ENCODE assay signal across 28 cellular contexts in the genomic region with DNA sequence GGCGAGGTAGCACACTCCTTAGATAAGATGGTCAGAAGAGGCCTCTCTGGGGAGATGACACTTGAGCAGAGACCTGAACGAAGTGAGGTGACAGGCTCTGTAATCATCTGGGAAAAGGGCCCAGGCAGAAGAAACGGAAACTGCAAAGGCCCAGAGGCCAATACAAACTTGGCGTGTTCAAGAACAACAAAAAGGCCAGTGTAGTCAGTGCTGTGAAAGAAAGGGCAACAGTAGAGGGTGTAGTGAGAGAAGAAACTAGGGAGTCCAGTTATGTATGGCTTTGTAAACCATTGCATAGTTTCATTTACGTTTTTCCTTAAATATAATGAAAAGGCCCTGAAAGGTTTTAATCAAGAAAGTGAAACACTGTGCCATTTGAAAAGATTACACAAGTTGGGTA. TPM values are rescaled to one million over a fixed set of nuclear protein-coding genes. Genes with fewer than 3 reads are reported as not detected.
A peak's percentile ranks its signal among the peaks of the same experiment; 100 is the strongest.
DNase-seq lines count a peak whose midpoint lies in the region; ATAC-seq, FAIRE-seq and TF ChIP-seq lines count a peak whose summit lies in the region.
"Had no signal": no experiment of that assay in that cellular context is flagged by ENCODE, and none has a peak within 500 bp of the region (broad histone marks: within the 10 kb centered on the region; RNA-seq: fewer than 3 reads in every experiment).

No MANE protein-coding gene starts in this region.

- CTCF ChIA-PET in Panc1 (lab: Charles Lee) (no interaction called here), endothelial cell of umbilical vein (lab: Charles Lee) (no interaction called here), MCF 10A (lab: Yijun Ruan, JAX) (no interaction called here)

- H3K27me3 ChIP-seq in Panc1 (ENCODE audit: control insufficient read depth, insufficient read depth, low read length), result no peaks in the 10 kb centered on the region
- no peaks in the 10 kb centered on the region for H3K27me3 ChIP-seq in endothelial cell of umbilical vein (ENCODE audit: control insufficient read depth in 2 of 2, insufficient read depth in 2 of 2, low read length in 2 of 2)
- H3K27me3 ChIP-seq in BE2C, result no peaks in the 10 kb centered on the region
- H3K27me3 ChIP-seq: gastrocnemius medialis, tibial artery had no signal

- BruUV-seq in Panc1 (replicated peaks; lab: Mats Ljungman, UMichigan) (no TSS peak), endothelial cell of umbilical vein (replicated peaks; lab: Mats Ljungman, UMichigan) (no TSS peak), MCF 10A (replicated peaks; lab: Mats Ljungman, UMichigan) (no TSS peak)

- no peak overlapping the region for H3K9ac ChIP-seq in endothelial cell of umbilical vein (replicated peaks; ENCODE audit: extremely low read depth, insufficient read depth, low read length)

- H3K9me3 ChIP-seq in Panc1 (ENCODE audit: control insufficient read depth, insufficient read depth, low read depth, low read length), result no peaks in the 10 kb centered on the region
- no peaks in the 10 kb centered on the region for H3K9me3 ChIP-seq in endothelial cell of umbilical vein (replicated peaks; ENCODE audit: control insufficient read depth, insufficient read depth, low read length)
- H3K9me3 ChIP-seq in BE2C, result no peaks in the 10 kb centered on the region
- H3K9me3 ChIP-seq: gastrocnemius medialis, tibial artery had no signal

- intact Hi-C loops in Panc1 (cut with micrococcal nuclease; ENCODE audit: unreplicated experiment) (no loop called here), endothelial cell of umbilical vein (cut with micrococcal nuclease) (no loop called here), MCF 10A (cut with micrococcal nuclease) (loop anchor here (10.0 kb wide), 1 partner anchor 724 kb away; no protein-coding TSS in a partner anchor)

- no peak overlapping the region for H3K4me3 Mint-ChIP-seq in MCF 10A (ENCODE audit: unreplicated experiment)
- H3K4me3 Mint-ChIP-seq: activated B cell treated with CpG ODN at 0.5 μM for 24 hours; activated CD8-positive, alpha-beta memory T cell treated with anti-CD3 and anti-CD28 coated beads, Interleukin-2, amount 10 ng/mL, durations not matched to agents 7 days and 5 days; activated naive CD4-positive, alpha-beta T cell treated with anti-CD3 and anti-CD28 coated beads for 36 hours; activated T-helper 1 cell treated with anti-CD3 and anti-CD28 coated beads, Interleukin-12 subunit alpha, Interleukin-12 subunit beta, Interleukin-2, Interleukin-4 antibody, amounts not matched to agents 30 ng/mL and 10 ng/mL and 1 ng/mL, durations not matched to agents 14 hours and 24 hours and 36 hours; CD4-positive, alpha-beta memory T cell; immature natural killer cell; naive B cell; stimulated activated naive CD8-positive, alpha-beta T cell treated with anti-CD3 and anti-CD28 coated beads, Interleukin-15, Interleukin-2, amounts not matched to agents 100 ng/mL and 50 ng/mL, for 24 hours had no signal

- H3K4me1 ChIP-seq in Panc1 (ENCODE audit: control insufficient read depth, insufficient read depth, low read length) (peaks cover 47% of the 10 kb centered on the region), endothelial cell of umbilical vein (ENCODE audit: control insufficient read depth, extremely low read depth, insufficient read depth, low read length) (peaks cover 43% of the 10 kb centered on the region), BE2C (no peaks in the 10 kb centered on the region)
- H3K4me1 ChIP-seq: gastrocnemius medialis had no signal

- POLR2A ChIA-PET in Panc1 (lab: Charles Lee), result no interaction called here
- POLR2A ChIA-PET in endothelial cell of umbilical vein (lab: Charles Lee), result no interaction called here
- POLR2A ChIA-PET in MCF 10A (lab: Yijun Ruan, JAX), result no interaction called here

- H3K36me3 ChIP-seq in Panc1 (ENCODE audit: control insufficient read depth, insufficient read depth, low read length) (no peaks in the 10 kb centered on the region), endothelial cell of umbilical vein (ENCODE audit: control insufficient read depth in 2 of 2, extremely low read depth in 1 of 2, insufficient read depth in 2 of 2, low read length in 2 of 2) (no peaks in the 10 kb centered on the region), BE2C (no peaks in the 10 kb centered on the region)
- H3K36me3 ChIP-seq: gastrocnemius medialis, tibial artery had no signal

- no peak overlapping the region for H3K4me3 ChIP-seq in Panc1 (ENCODE audit: low read depth in 2 of 2, low read length in 2 of 2)
- no peak overlapping the region for H3K4me3 ChIP-seq in endothelial cell of umbilical vein (replicated peaks in 1 of 3; ENCODE audit: insufficient read depth in 1 of 3, low read depth in 1 of 3, low read length in 3 of 3)
- no peak overlapping the region for H3K4me3 ChIP-seq in BE2C (ENCODE audit: low read depth, low read length)
- H3K4me3 ChIP-seq: coronary artery, gastrocnemius medialis, PC-9, tibial artery had no signal

- no peaks in the 10 kb centered on the region for H3K9me1 ChIP-seq in endothelial cell of umbilical vein (replicated peaks; ENCODE audit: control insufficient read depth, extremely low read depth, insufficient read depth, low read length)

- ATAC-seq in Panc1 (no peak), GM21619 (IDR thresholded peaks at IDR 0.05; ENCODE audit: unreplicated experiment) (no peak)
- ATAC-seq: activated CD8-positive, alpha-beta memory T cell treated with anti-CD3 and anti-CD28 coated beads, Interleukin-2, amount 10 ng/mL, durations not matched to agents 7 days and 5 days; gastrocnemius medialis; left colon had no signal

- TF ChIP-seq CTCF in Panc1 (IDR thresholded peaks at IDR 0.05) (no peak), endothelial cell of umbilical vein (IDR thresholded peaks at IDR 0.05; ENCODE audit: extremely low read depth in 1 of 2, insufficient read depth in 1 of 2, low read depth in 1 of 2, low read length in 2 of 2) (no peak), MCF 10A (IDR thresholded peaks at IDR 0.05; ENCODE audit: unreplicated experiment) (no peak), BE2C (IDR thresholded peaks at IDR 0.05; ENCODE audit: low read depth, low read length) (no peak)

- H3K27me3 Mint-ChIP-seq in MCF 10A (ENCODE audit: insufficient read depth, unreplicated experiment), result no peaks in the 10 kb centered on the region
- H3K27me3 Mint-ChIP-seq: naive B cell had no signal

- H2AFZ ChIP-seq in endothelial cell of umbilical vein (ENCODE audit: low read depth, low read length), result peak overlapping the region; percentile 9
- H2AFZ ChIP-seq: PC-9 had no signal

- dilution Hi-C loops in endothelial cell of umbilical vein (cut with MboI; ENCODE audit: extremely low pct_ligation_motif_present, low sequenced_read_pairs), result no loop called here

- no peaks in the 10 kb centered on the region for H3K9me3 Mint-ChIP-seq in MCF 10A (ENCODE audit: unreplicated experiment)
- H3K9me3 Mint-ChIP-seq: activated B cell treated with CpG ODN at 0.5 μM for 24 hours; activated naive CD4-positive, alpha-beta T cell treated with anti-CD3 and anti-CD28 coated beads for 36 hours; activated T-helper 1 cell treated with anti-CD3 and anti-CD28 coated beads, Interleukin-12 subunit alpha, Interleukin-12 subunit beta, Interleukin-2, Interleukin-4 antibody, amounts not matched to agents 30 ng/mL and 10 ng/mL and 1 ng/mL, durations not matched to agents 14 hours and 24 hours and 36 hours; CD4-positive, alpha-beta memory T cell; immature natural killer cell; naive B cell; stimulated activated naive CD8-positive, alpha-beta T cell treated with anti-CD3 and anti-CD28 coated beads, Interleukin-15, Interleukin-2, amounts not matched to agents 100 ng/mL and 50 ng/mL, for 24 hours had no signal

- no peak for DNase-seq in GM19239 (ENCODE audit: insufficient read length, low spot score)
- DNase-seq in Panc1 (ENCODE audit: low read depth, low spot score), result no peak
- DNase-seq in endothelial cell of umbilical vein (ENCODE audit: low read depth, low spot score), result peak; percentile 74
- peak; percentile 49 for DNase-seq in putamen (ENCODE audit: low spot score)
- no peak for DNase-seq in MCF 10A (ENCODE audit: unreplicated experiment)
- no peak for DNase-seq in HK-2 (ENCODE audit: unreplicated experiment)
- no peak for DNase-seq in BE2C
- DNase-seq: activated B cell treated with CpG ODN at 0.5 μM for 24 hours; activated CD8-positive, alpha-beta memory T cell treated with anti-CD3 and anti-CD28 coated beads, Interleukin-2, amount 10 ng/mL, durations not matched to agents 7 days and 5 days; activated naive CD4-positive, alpha-beta T cell treated with anti-CD3 and anti-CD28 coated beads for 36 hours; CD4-positive, alpha-beta memory T cell; gastrocnemius medialis; HCEC 1CT; immature natural killer cell; left colon; naive B cell; NCI-H1048; NCI-H187 treated with DMSO at 0.1 percent for 48 hours; NCI-H524; PC-9; SIG-M5; small intestine; SW 1271; tibial artery had no signal

- H3K4me2 ChIP-seq in endothelial cell of umbilical vein (ENCODE audit: insufficient read depth, low read length), result no peak overlapping the region
- H3K4me2 ChIP-seq: PC-9 had no signal

- peaks cover 24% of the 10 kb centered on the region for H3K79me2 ChIP-seq in endothelial cell of umbilical vein (ENCODE audit: control insufficient read depth, insufficient read depth, low read length)

- H3K27ac ChIP-seq in Panc1 (ENCODE audit: low read length), result 0 out of 2 replicates have a peak overlapping the region, but pooled peaks have one; percentile 8
- H3K27ac ChIP-seq in endothelial cell of umbilical vein (ENCODE audit: insufficient read depth, low read depth, low read length), result peak overlapping the region; percentile 28
- H3K27ac ChIP-seq: coronary artery, gastrocnemius medialis, PC-9, tibial artery had no signal

- in situ Hi-C loops in Panc1 (cut with HindIII; ENCODE audit: low pct_unique_long_range_greater_than_20kb, low sequenced_read_pairs), result no loop called here

- H3K36me3 Mint-ChIP-seq in MCF 10A (ENCODE audit: insufficient read depth, unreplicated experiment), result no peaks in the 10 kb centered on the region
- H3K36me3 Mint-ChIP-seq: activated CD8-positive, alpha-beta memory T cell treated with anti-CD3 and anti-CD28 coated beads, Interleukin-2, amount 10 ng/mL, durations not matched to agents 7 days and 5 days; CD4-positive, alpha-beta memory T cell; immature natural killer cell; naive B cell had no signal

- peaks cover 8% of the 10 kb centered on the region for H3K4me1 Mint-ChIP-seq in MCF 10A (ENCODE audit: insufficient read depth, unreplicated experiment)
- H3K4me1 Mint-ChIP-seq: activated B cell treated with CpG ODN at 0.5 μM for 24 hours; activated CD8-positive, alpha-beta memory T cell treated with anti-CD3 and anti-CD28 coated beads, Interleukin-2, amount 10 ng/mL, durations not matched to agents 7 days and 5 days; immature natural killer cell; naive B cell had no signal

- no peak overlapping the region for H3K27ac Mint-ChIP-seq in MCF 10A (ENCODE audit: low read depth, unreplicated experiment)
- H3K27ac Mint-ChIP-seq: activated B cell treated with CpG ODN at 0.5 μM for 24 hours; activated CD8-positive, alpha-beta memory T cell treated with anti-CD3 and anti-CD28 coated beads, Interleukin-2, amount 10 ng/mL, durations not matched to agents 7 days and 5 days; activated naive CD4-positive, alpha-beta T cell treated with anti-CD3 and anti-CD28 coated beads for 36 hours; activated T-helper 1 cell treated with anti-CD3 and anti-CD28 coated beads, Interleukin-12 subunit alpha, Interleukin-12 subunit beta, Interleukin-2, Interleukin-4 antibody, amounts not matched to agents 30 ng/mL and 10 ng/mL and 1 ng/mL, durations not matched to agents 14 hours and 24 hours and 36 hours; CD4-positive, alpha-beta memory T cell; immature natural killer cell; stimulated activated naive CD8-positive, alpha-beta T cell treated with anti-CD3 and anti-CD28 coated beads, Interleukin-15, Interleukin-2, amounts not matched to agents 100 ng/mL and 50 ng/mL, for 24 hours had no signal

- no peak for TF ChIP-seq POLR2A in endothelial cell of umbilical vein (IDR thresholded peaks at IDR 0.05; ENCODE audit: low read depth, low read length)

- H4K20me1 ChIP-seq in endothelial cell of umbilical vein (replicated peaks; ENCODE audit: control insufficient read depth, extremely low read depth, insufficient read depth, low read length), result no peaks in the 10 kb centered on the region

- peak; percentile 76 for FAIRE-seq in GM19239 (lab: Jason Lieb, UNC)
- FAIRE-seq in endothelial cell of umbilical vein (lab: Jason Lieb, UNC), result no peak
- FAIRE-seq: small intestine had no signal

RNA-seq across cellular contexts. Expression of gene PLD1, which starts 31.8 kb away (rescaled TPM):
- total RNA-seq in Panc1 (2021; ENCODE audit: unreplicated experiment) (20.6 TPM), endothelial cell of umbilical vein (75.6 and 108 TPM in 2 replicates), MCF 10A (2022) (8.0 and 14.8 TPM in 2 replicates)
- polyA plus RNA-seq in Panc1 (2012; ENCODE audit: insufficient read length), result 6.7 TPM
- polyA plus RNA-seq in endothelial cell of umbilical vein, result 35.7 and 42.0 TPM in 2 replicates
- polyA plus RNA-seq in endothelial cell of umbilical vein (2011; cell fraction: cytosol; rRNA removed), result 33.4 and 33.6 TPM in 2 replicates
- polyA plus RNA-seq in endothelial cell of umbilical vein (2011; cell fraction: nucleus; rRNA removed), result 169 and 198 TPM in 2 replicates
- polyA plus RNA-seq in endothelial cell of umbilical vein (2012), result 32.5 and 45.4 TPM in 2 replicates
- 168 and 217 TPM in 2 replicates for polyA minus RNA-seq in endothelial cell of umbilical vein
- polyA minus RNA-seq in endothelial cell of umbilical vein (2011; cell fraction: cytosol; rRNA and poly(A)+ RNA removed), result 10.1 TPM
- 352 and 548 TPM in 2 replicates for polyA minus RNA-seq in endothelial cell of umbilical vein (2011; cell fraction: nucleus; rRNA and poly(A)+ RNA removed)
- polyA plus RNA-seq in BE2C (2012; ENCODE audit: insufficient read depth, insufficient read length, low read depth), result 0.49 TPM
- total RNA-seq: activated B cell treated with CpG ODN at 0.5 μM for 24 hours had no signal

Comparison
In these comparisons a context has a peak if more than half of its experiments do, and no peak if none do; other contexts are left out.
1. DNase-seq: peak in endothelial cell of umbilical vein (single experiment) and putamen (single experiment); none in GM19239 (single experiment), Panc1 (single experiment), MCF 10A (single experiment), HK-2 (single experiment) and BE2C (single experiment).